Comparison of ENCODE assay signal across 14 cellular contexts in genomic region chr3:178597388-178597787, GRCh38.
DNase-seq lines count a peak whose midpoint lies in the region; ATAC-seq, FAIRE-seq and TF ChIP-seq lines count a peak whose summit lies in the region.
"Had no signal": no experiment of that assay in that cellular context is flagged by ENCODE, and none has a peak within 500 bp of the region (broad histone marks: within the 10 kb centered on the region; RNA-seq: fewer than 3 reads in every experiment).

No MANE protein-coding gene starts in this region.

- DNase-seq in GM12892 (ENCODE audit: insufficient read length) (no peak), globus pallidus (ENCODE audit: low spot score) (peak; percentile 59), putamen (ENCODE audit: low spot score) (peak; percentile 15)
- DNase-seq in activated T-cell treated with anti-CD3 and anti-CD28 coated beads, Interleukin-2, amount 50 U/mL, for 4 hours: no peak
- DNase-seq: BE2C; Caco-2; CD4-positive, CD25-positive, alpha-beta regulatory T cell; CD8-positive, alpha-beta memory T cell; GDM1; H9 had no signal

- no peak for ATAC-seq in activated T-cell treated with anti-CD3 and anti-CD28 coated beads, Interleukin-2, amount 50 U/mL, for 4 hours
- no peak for ATAC-seq in HG02588 (IDR thresholded peaks at IDR 0.05; ENCODE audit: unreplicated experiment)
- no peak for ATAC-seq in HG02798 (IDR thresholded peaks at IDR 0.05; ENCODE audit: poor library complexity, unreplicated experiment)

- H3K4me3 Mint-ChIP-seq in activated T-cell treated with anti-CD3 and anti-CD28 coated beads, Interleukin-2, amount 50 U/mL, for 4 hours: no peak overlapping the region
- H3K4me3 Mint-ChIP-seq: CD4-positive, CD25-positive, alpha-beta regulatory T cell; CD8-positive, alpha-beta memory T cell; H9 had no signal

- FAIRE-seq in GM12892 (lab: Jason Lieb, UNC): peak; percentile 40
- FAIRE-seq: D721Med, H1 had no signal

- no peaks in the 10 kb centered on the region for H3K4me1 Mint-ChIP-seq in activated T-cell treated with anti-CD3 and anti-CD28 coated beads, Interleukin-2, amount 50 U/mL, for 4 hours (ENCODE audit: low read depth)
- H3K4me1 Mint-ChIP-seq: CD4-positive, CD25-positive, alpha-beta regulatory T cell; CD8-positive, alpha-beta memory T cell had no signal

- H3K36me3 Mint-ChIP-seq in activated T-cell treated with anti-CD3 and anti-CD28 coated beads, Interleukin-2, amount 50 U/mL, for 4 hours (ENCODE audit: insufficient read depth): no peaks in the 10 kb centered on the region
- H3K36me3 Mint-ChIP-seq: CD4-positive, CD25-positive, alpha-beta regulatory T cell; CD8-positive, alpha-beta memory T cell had no signal

- H3K9me3 Mint-ChIP-seq in activated T-cell treated with anti-CD3 and anti-CD28 coated beads, Interleukin-2, amount 50 U/mL, for 4 hours: no peaks in the 10 kb centered on the region
- H3K9me3 Mint-ChIP-seq: H9 had no signal

- no peak for TF ChIP-seq POLR2A in GM12892 (IDR thresholded peaks at IDR 0.05; ENCODE audit: low read depth, low read length)

- H3K27me3 Mint-ChIP-seq in activated T-cell treated with anti-CD3 and anti-CD28 coated beads, Interleukin-2, amount 50 U/mL, for 4 hours (ENCODE audit: low read depth): peaks cover 6% of the 10 kb centered on the region
- H3K27me3 Mint-ChIP-seq: CD4-positive, CD25-positive, alpha-beta regulatory T cell had no signal

Comparison
In these comparisons a context has a peak if more than half of its experiments do, and no peak if none do; other contexts are left out.
1. DNase-seq: peak in globus pallidus (single experiment) and putamen (single experiment); none in GM12892 (single experiment) and activated T-cell treated with anti-CD3 and anti-CD28 coated beads, Interleukin-2, amount 50 U/mL, for 4 hours (single experiment).